8 cellular contexts compared by ENCODE assay signal in genomic region chr17:20155258-20156195, GRCh38.
DNase-seq lines count a peak whose midpoint lies in the region; ATAC-seq and TF ChIP-seq lines count a peak whose summit lies in the region.

No MANE protein-coding gene starts in this region.

- no peak overlapping the region for H3K27ac ChIP-seq in GM23248

- whole genome bisulfite sequencing in GM23248 (ENCODE audit: low coverage in 1 of 2, low lambda C conversion rate in 2 of 2, missing lambda C conversion rate in 2 of 2), 2 experiments, result 12 to 15% methylated on average over 53 to 62 of the region's 69 CpGs

- H3F3A ChIP-seq in GM23248 (ENCODE audit: insufficient read depth), result no peaks in the 10 kb centered on the region

- peaks cover 25% of the 10 kb centered on the region for H3K27me3 Mint-ChIP-seq in nephron progenitor cell (ENCODE audit: low read depth, poor library complexity)

- peaks cover 16% of the 10 kb centered on the region for H3K27me3 ChIP-seq in GM23248 (replicated peaks; ENCODE audit: insufficient read depth)

- H2AFZ ChIP-seq in GM23248, result peak overlapping the region; percentile 83

- no peak overlapping the region for H3K4me3 Mint-ChIP-seq in nephron progenitor cell

- no peaks in the 10 kb centered on the region for H3K9me3 Mint-ChIP-seq in nephron progenitor cell

- H3K36me3 ChIP-seq in GM23248 (ENCODE audit: low read depth), result no peaks in the 10 kb centered on the region

- TF ChIP-seq CTCF in fibroblast of villous mesenchyme (IDR thresholded peaks at IDR 0.05; ENCODE audit: insufficient read depth, low read depth, low read length), result no peak
- TF ChIP-seq CTCF in nephron progenitor cell (IDR thresholded peaks at IDR 0.05), result no peak

- peak overlapping the region; percentile 74 for H3K4me3 ChIP-seq in GM23248
- H3K4me3 ChIP-seq in fibroblast of villous mesenchyme (ENCODE audit: low read depth, low read length), result peak overlapping the region; percentile 67

- H3K9me2 ChIP-seq in GM23248 (ENCODE audit: insufficient read depth), result no peaks in the 10 kb centered on the region

- no peak overlapping the region for H3K27ac Mint-ChIP-seq in nephron progenitor cell

- DNase-seq in Daoy (ENCODE audit: low read depth) (peak; percentile 99), GM23248 (peak; percentile 83), Kasumi-1 (lab: John Stamatoyannopoulos, UW) (peak; percentile 69 to 82), activated gamma-delta T cell (lab: John Stamatoyannopoulos, UW) (peak; percentile 94), fibroblast of villous mesenchyme (ENCODE audit: low read depth) (peak; percentile 97), nephron progenitor cell (peak; percentile 100)
- DNase-seq in stimulated activated naive CD8-positive, alpha-beta T cell treated with anti-CD3 and anti-CD28 coated beads, Interleukin-15, Interleukin-2, amounts not matched to agents 100 U/mL and 50 U/mL, for 24 hours, result peak; percentile 95

- no peaks in the 10 kb centered on the region for H3K9me3 ChIP-seq in GM23248 (ENCODE audit: low read depth)

- H3K4me2 ChIP-seq in GM23248 (ENCODE audit: unreplicated experiment), result peak overlapping the region; percentile 74

- no peaks in the 10 kb centered on the region for H4K20me1 ChIP-seq in GM23248 (ENCODE audit: insufficient read depth)

- peak; percentile 96 for ATAC-seq in stimulated activated naive CD8-positive, alpha-beta T cell treated with anti-CD3 and anti-CD28 coated beads, Interleukin-15, Interleukin-2, amounts not matched to agents 100 U/mL and 50 U/mL, for 24 hours

- in situ Hi-C loops in GM23248 (cut with MboI), result no loop called here

- peak; percentile 45; the same call in 1 of the 2 replicates for TF ChIP-seq POLR2A in Raji (IDR thresholded peaks at IDR 0.05; ENCODE audit: insufficient read depth, low read depth, low read length)

- peak overlapping the region; percentile 57 for H3K9ac ChIP-seq in GM23248

- H3K4me1 Mint-ChIP-seq in nephron progenitor cell, result peaks cover 6% of the 10 kb centered on the region

- H3K79me2 ChIP-seq in GM23248 (ENCODE audit: insufficient read depth), result no peaks in the 10 kb centered on the region

- H3K4me1 ChIP-seq in GM23248 (ENCODE audit: insufficient read depth), result no peaks in the 10 kb centered on the region

- no peaks in the 10 kb centered on the region for H3K36me3 Mint-ChIP-seq in nephron progenitor cell (ENCODE audit: low read depth)
